Comparison of ENCODE assay signal across 8 cellular contexts in genomic region chr6:110180228-110181008, GRCh38. TPM values are rescaled to one million over a fixed set of nuclear protein-coding genes. Genes with fewer than 3 reads are reported as not detected.
A peak's percentile ranks its signal among the peaks of the same experiment; 100 is the strongest.
DNase-seq lines count a peak whose midpoint lies in the region; ATAC-seq, FAIRE-seq and TF ChIP-seq lines count a peak whose summit lies in the region.

CDC40 (plus strand) TSS chr6:110180427; CDS start chr6:110180445, 18 bp downstream.

- peaks cover 44% of the 10 kb centered on the region for H3K4me1 ChIP-seq in HepG2 (ENCODE audit: insufficient read depth, low read length)

- peak; percentile 79 to 90 for TF ChIP-seq POLR2A in HepG2 (IDR thresholded peaks at IDR 0.05; ENCODE audit: insufficient read depth in 1 of 2, low read depth in 2 of 2, low read length in 2 of 2)

- no peak for TF ChIP-seq RAD21 in Ishikawa (IDR thresholded peaks at IDR 0.05; ENCODE audit: low read depth)
- no peak for TF ChIP-seq RAD21 in HepG2 (CRISPR knock-in tag; IDR thresholded peaks at IDR 0.05)

- H3K4me3 Mint-ChIP-seq in central memory CD8-positive, alpha-beta T cell: no peak within 1 kb of the TSS

- H3K27ac ChIP-seq in WERI-Rb-1 (peak within 1 kb of the TSS; percentile 99), HepG2 (ENCODE audit: extremely low read length, insufficient read depth, low read length) (peak within 1 kb of the TSS; percentile 86)

- H3K27me3 ChIP-seq in WERI-Rb-1 (ENCODE audit: insufficient read depth, low read depth, severe bottlenecking) (no peaks in the 10 kb centered on the region), HepG2 (ENCODE audit: control insufficient read depth in 1 of 2, insufficient read depth in 2 of 2, low read length in 2 of 2) (peaks cover 0 to 3% of the 10 kb centered on the region in 2 experiments; a peak in 1 of 5 replicates)

- no peaks in the 10 kb centered on the region; the same call in 1 of the 2 replicates for H4K20me1 ChIP-seq in HepG2 (ENCODE audit: insufficient read depth, low read length)

- DNase-seq in GDM1 (lab: John Stamatoyannopoulos, UW) (peak; percentile 57), WERI-Rb-1 (peak; percentile 53), HepG2 (ENCODE audit: low spot score) (peak; percentile 78), kidney glomerular epithelial cell (lab: John Stamatoyannopoulos, UW) (no peak)
- peak; percentile 28 to 46 for DNase-seq in central memory CD8-positive, alpha-beta T cell (ENCODE audit: low spot score in 2 of 2)
- DNase-seq in stimulated activated CD4-positive, alpha-beta T cell treated with anti-CD3 and anti-CD28 coated beads, Interleukin-4, amount 100 ng/mL, for 48 hours (ENCODE audit: low read depth in 2 of 2): peak; percentile 34 to 41

- H3K4me1 Mint-ChIP-seq in central memory CD8-positive, alpha-beta T cell: peaks cover 11% of the 10 kb centered on the region

- H3K4me3 ChIP-seq in WERI-Rb-1 (ENCODE audit: low read depth, low read length): peak within 1 kb of the TSS; percentile 80
- peak within 1 kb of the TSS; percentile 83 to 95 (median 94) for H3K4me3 ChIP-seq in HepG2 (replicated peaks in 1 of 3; ENCODE audit: insufficient read depth in 1 of 3, low read depth in 2 of 3, low read length in 3 of 3)

- in situ Hi-C loops in HepG2 (cut with HindIII; ENCODE audit: extremely low pct_ligation_motif_present, low pct_unique_long_range_greater_than_20kb): no loop called here

- peak; percentile 40 for ATAC-seq in GM21717 (IDR thresholded peaks at IDR 0.05; ENCODE audit: unreplicated experiment)
- peak; percentile 53 for ATAC-seq in central memory CD8-positive, alpha-beta T cell (replicated peaks; ENCODE audit: extremely low read depth, poor library complexity, severe bottlenecking)
- ATAC-seq in HepG2: peak; percentile 68

- H2AFZ ChIP-seq in HepG2 (ENCODE audit: low read length): peak within 1 kb of the TSS; percentile 75

- POLR2A ChIA-PET in HepG2 (lab: Yijun Ruan, JAX): interaction anchor here (0.9 to 1.3 kb wide), 3 partner anchors 39 to 205 kb away, joined by 3 to 4 read pairs (median 3); no protein-coding TSS in a partner anchor

- CTCF ChIA-PET in HepG2 (lab: Yijun Ruan, JAX; ENCODE audit: low intra/inter-chr PET ratio, low total read pairs): interaction anchor here (2.2 kb wide), 1 partner anchor 210 kb away, joined by 11 read pairs; no protein-coding TSS in a partner anchor

- peaks cover 12% of the 10 kb centered on the region for H3K27me3 Mint-ChIP-seq in central memory CD8-positive, alpha-beta T cell

- no peak for FAIRE-seq in HepG2 (lab: Jason Lieb, UNC)

- H3K9me3 Mint-ChIP-seq in central memory CD8-positive, alpha-beta T cell: no peaks in the 10 kb centered on the region

- H3K36me3 Mint-ChIP-seq in central memory CD8-positive, alpha-beta T cell (ENCODE audit: insufficient read depth): peaks cover 10% of the 10 kb centered on the region

- no peak for TF ChIP-seq EP300 in Ishikawa (IDR thresholded peaks at IDR 0.05; ENCODE audit: borderline replicate concordance)
- TF ChIP-seq EP300 in HepG2 (IDR thresholded peaks at IDR 0.05; ENCODE audit: low read depth in 2 of 2, low read length in 2 of 2): peak in 1 of 2 experiments; percentile 100; a peak in 1 of 4 replicates
- peak; percentile 34; the same call in 1 of the 2 replicates for TF ChIP-seq EP300 in HepG2 (CRISPR knock-in tag; IDR thresholded peaks at IDR 0.05; ENCODE audit: borderline replicate concordance)

- H3K27ac Mint-ChIP-seq in central memory CD8-positive, alpha-beta T cell (ENCODE audit: low read depth): no peak within 1 kb of the TSS

- H3K36me3 ChIP-seq in WERI-Rb-1: no peaks in the 10 kb centered on the region; the same call in 1 of the 2 replicates
- H3K36me3 ChIP-seq in HepG2 (replicated peaks in 1 of 2; ENCODE audit: control insufficient read depth in 1 of 2, insufficient read depth in 2 of 2, low read length in 2 of 2): no peaks in the 10 kb centered on the region; a peak in 1 of 5 replicates

- peak within 1 kb of the TSS; percentile 87 for H3K4me2 ChIP-seq in HepG2 (ENCODE audit: low read depth, low read length)

- TF ChIP-seq CTCF in WERI-Rb-1 (IDR thresholded peaks at IDR 0.05; ENCODE audit: low read depth, low read length): no peak
- no peak for TF ChIP-seq CTCF in HepG2 (CRISPR knock-in tag; IDR thresholded peaks at IDR 0.05)

- peaks cover 79% of the 10 kb centered on the region for H3K79me2 ChIP-seq in HepG2 (ENCODE audit: insufficient read depth, low read length)

- H3K9me3 ChIP-seq in WERI-Rb-1 (ENCODE audit: severe bottlenecking): no peaks in the 10 kb centered on the region
- H3K9me3 ChIP-seq in HepG2 (ENCODE audit: low read length): no peaks in the 10 kb centered on the region

- TSS peak; percentile 58 for BruUV-seq in HepG2 (replicated peaks; lab: Mats Ljungman, UMichigan)

- intact Hi-C loops in HepG2 (cut with micrococcal nuclease; ENCODE audit: unreplicated experiment): no loop called here

- H3K9ac ChIP-seq in HepG2 (ENCODE audit: insufficient read depth, low read depth, low read length): peak within 1 kb of the TSS; percentile 91

- WGBS in HepG2 (ENCODE audit: low lambda C conversion rate): under 1% methylated on average over 18 of the region's 28 CpGs

TF ChIP-seq in Ishikawa, 13 proteins besides CTCF, POLR2A, EP300 and RAD21:
- no peak for TF ChIP-seq EGR1 (IDR thresholded peaks at IDR 0.05)
- peak; percentile 18; the same call in 1 of the 2 replicates for TF ChIP-seq CREB1 (IDR thresholded peaks at IDR 0.05; ENCODE audit: low read depth)
- TF ChIP-seq CEBPB (IDR thresholded peaks at IDR 0.05): no peak
- TF ChIP-seq TAF1 (IDR thresholded peaks at IDR 0.05; ENCODE audit: low read depth): peak; percentile 52; the same call in 1 of the 2 replicates
- no peak for TF ChIP-seq FOXM1 (IDR thresholded peaks at IDR 0.05; ENCODE audit: borderline replicate concordance, low read depth)
- peak; percentile 52; the same call in 1 of the 2 replicates for TF ChIP-seq YY1 (IDR thresholded peaks at IDR 0.05; ENCODE audit: low read depth)
- TF ChIP-seq NFIC (IDR thresholded peaks at IDR 0.05): no peak; the same call in 1 of the 2 replicates

TF ChIP-seq in HepG2, 621 proteins besides CTCF, POLR2A, EP300 and RAD21 (continues in another document):
- TF ChIP-seq JARID2 (CRISPR knock-in tag; IDR thresholded peaks at IDR 0.05; ENCODE audit: insufficient replicate concordance) (peak; percentile 35), KDM5A (IDR thresholded peaks at IDR 0.05; ENCODE audit: borderline replicate concordance, low read length) (peak; percentile 80), TSC22D2 (CRISPR knock-in tag; IDR thresholded peaks at IDR 0.05; ENCODE audit: borderline replicate concordance) (peak; percentile 86; the same call in 1 of the 2 replicates), ATF2 (CRISPR knock-in tag; IDR thresholded peaks at IDR 0.05) (peak; percentile 61; the same call in 1 of the 2 replicates)

RNA-seq across cellular contexts. Expression of gene CDC40, which starts in this region (rescaled TPM):
- total RNA-seq in HepG2 (2016; rRNA removed; fragmentation: Illumina TruSeq; extraction: Trizol): 21.5 and 36.2 TPM in 2 replicates
- total RNA-seq in HepG2 (2016; cell fraction: cytosol; rRNA removed; fragmentation: Illumina TruSeq; extraction: Trizol; ENCODE audit: low read depth): 2.2 and 2.3 TPM in 2 replicates
- 22.3 and 33.2 TPM in 2 replicates for total RNA-seq in HepG2 (2016; cell fraction: insoluble cytoplasmic fraction; rRNA removed; fragmentation: Illumina TruSeq; extraction: Trizol)
- total RNA-seq in HepG2 (2016; cell fraction: membrane; rRNA removed; fragmentation: Illumina TruSeq; extraction: Trizol): 6.7 and 8.7 TPM in 2 replicates
- total RNA-seq in HepG2 (2016; cell fraction: nucleus; rRNA removed; fragmentation: Illumina TruSeq; extraction: Trizol): 16.0 and 16.1 TPM in 2 replicates
- 7.9 and 11.4 TPM in 2 replicates for polyA plus RNA-seq in HepG2 (2011; rRNA removed)
- polyA plus RNA-seq in HepG2 (2011; cell fraction: cytosol; rRNA removed): 5.2 and 6.8 TPM in 2 replicates
- 2.3 and 2.8 TPM in 2 replicates for polyA plus RNA-seq in HepG2 (2011; cell fraction: nucleus; rRNA removed)
- polyA plus RNA-seq in HepG2 (2012): 8.2 and 11.4 TPM in 2 replicates
- polyA plus RNA-seq in HepG2 (2016; cell fraction: cytosol; fragmentation: Illumina TruSeq; extraction: Trizol; ENCODE audit: low read depth): 0.60 and 0.67 TPM in 2 replicates
- polyA plus RNA-seq in HepG2 (2016; cell fraction: insoluble cytoplasmic fraction; fragmentation: Illumina TruSeq; extraction: Trizol; ENCODE audit: low read depth): 18.6 and 21.4 TPM in 2 replicates
- polyA plus RNA-seq in HepG2 (2016; cell fraction: membrane; fragmentation: Illumina TruSeq; extraction: Trizol; ENCODE audit: low read depth): 2.7 and 3.2 TPM in 2 replicates
- 12.6 and 14.0 TPM in 2 replicates for polyA plus RNA-seq in HepG2 (2016; cell fraction: nucleus; fragmentation: Illumina TruSeq; extraction: Trizol; ENCODE audit: insufficient read depth, low read depth)
- polyA minus RNA-seq in HepG2 (2011; rRNA and poly(A)+ RNA removed; ENCODE audit: low replicate concordance): 9.7 and 15.0 TPM in 2 replicates
- 9.3 and 12.9 TPM in 2 replicates for polyA minus RNA-seq in HepG2 (2011; cell fraction: cytosol; rRNA and poly(A)+ RNA removed)
- 21.1 and 23.2 TPM in 2 replicates for polyA minus RNA-seq in HepG2 (2011; cell fraction: nucleus; rRNA and poly(A)+ RNA removed)
